ENCODE assay signal across 20 cellular contexts in the genomic region with DNA sequence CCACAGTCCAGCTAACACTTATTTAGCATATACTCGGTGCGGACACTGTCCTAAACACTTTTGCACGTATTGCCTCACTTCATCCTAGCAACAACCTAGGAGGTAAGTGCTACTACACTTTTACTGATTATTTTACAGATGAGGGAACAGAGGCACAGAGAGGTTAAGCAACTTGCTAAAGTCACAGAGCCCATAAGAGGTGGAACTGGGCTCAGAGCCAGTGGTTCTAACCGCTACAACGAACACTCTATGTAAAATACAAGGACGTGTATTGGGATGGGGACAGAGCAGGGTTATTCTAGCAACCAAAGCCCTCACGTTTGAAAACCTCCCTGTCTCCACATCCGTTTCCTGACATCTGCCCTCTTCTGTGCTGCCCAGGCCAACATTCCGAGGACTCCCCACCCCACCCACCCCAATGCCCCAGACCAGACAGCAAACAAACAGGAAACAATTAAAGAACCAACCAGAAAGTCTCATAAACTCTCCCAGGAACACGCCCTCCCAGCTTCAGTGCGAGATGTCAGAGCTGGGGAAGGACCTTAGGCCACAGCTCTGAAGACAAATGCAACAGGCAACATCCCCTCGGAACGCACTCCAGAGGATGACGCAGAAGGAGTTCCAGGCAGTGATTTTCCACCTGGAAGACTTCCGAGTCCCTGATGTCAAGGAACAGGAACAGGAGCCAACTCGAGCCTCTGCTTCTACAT. TPM values are rescaled to one million over a fixed set of nuclear protein-coding genes. Genes with fewer than 3 reads are reported as not detected.
DNase-seq lines count a peak whose midpoint lies in the region; ATAC-seq, FAIRE-seq and TF ChIP-seq lines count a peak whose summit lies in the region.
"Had no signal": no experiment of that assay in that cellular context is flagged by ENCODE, and none has a peak within 500 bp of the region (broad histone marks: within the 10 kb centered on the region; RNA-seq: fewer than 3 reads in every experiment).

No MANE protein-coding gene starts in this region.

- H3K4me1 ChIP-seq in GM23248 (ENCODE audit: insufficient read depth) (0 out of 2 replicates have a peak, but pooled peaks cover 3% of the 10 kb centered on the region), HepG2 (ENCODE audit: insufficient read depth, low read length) (no peaks in the 10 kb centered on the region), suprapubic skin (peaks cover 7% of the 10 kb centered on the region), colonic mucosa (no peaks in the 10 kb centered on the region)
- H3K4me1 ChIP-seq: ascending aorta, left ventricle myocardium inferior had no signal

- TF ChIP-seq CTCF in cardiac fibroblast (IDR thresholded peaks at IDR 0.05; ENCODE audit: low read depth, low read length) (no peak), HepG2 (CRISPR knock-in tag; IDR thresholded peaks at IDR 0.05) (no peak), suprapubic skin (IDR thresholded peaks at IDR 0.05) (no peak), colonic mucosa (IDR thresholded peaks at IDR 0.05) (no peak)

- no peaks in the 10 kb centered on the region for H3F3A ChIP-seq in GM23248 (ENCODE audit: insufficient read depth)

- in situ Hi-C loops in GM23248 (cut with MboI) = no loop called here
- in situ Hi-C loops in HepG2 (cut with HindIII; ENCODE audit: extremely low pct_ligation_motif_present, low pct_unique_long_range_greater_than_20kb) = no loop called here

- H2AFZ ChIP-seq in GM23248 = no peak overlapping the region
- no peak overlapping the region for H2AFZ ChIP-seq in HepG2 (ENCODE audit: low read length)

- BruUV-seq in HepG2 (replicated peaks; lab: Mats Ljungman, UMichigan) = no TSS peak

- ATAC-seq in HepG2 = no peak
- ATAC-seq: naive thymus-derived CD4-positive, alpha-beta T cell; stimulated activated effector memory CD8-positive, alpha-beta T cell treated with anti-CD3 and anti-CD28 coated beads, Interleukin-12 subunit alpha, Interleukin-12 subunit beta, amount 100 ng/mL, for 72 hours had no signal

- no peak for FAIRE-seq in HepG2 (lab: Jason Lieb, UNC)
- FAIRE-seq: urothelium cell line had no signal

- no peak overlapping the region for H3K9ac ChIP-seq in GM23248
- no peak overlapping the region for H3K9ac ChIP-seq in HepG2 (ENCODE audit: insufficient read depth, low read depth, low read length)
- no peak overlapping the region for H3K9ac ChIP-seq in colonic mucosa (ENCODE audit: low read depth in 2 of 2, low read length in 2 of 2)

- no peak overlapping the region for H3K4me3 ChIP-seq in GM23248
- no peak overlapping the region for H3K4me3 ChIP-seq in cardiac fibroblast (replicated peaks in 1 of 2; ENCODE audit: low read depth in 2 of 2, low read length in 2 of 2)
- H3K4me3 ChIP-seq in HepG2 (replicated peaks in 1 of 3; ENCODE audit: insufficient read depth in 1 of 3, low read depth in 2 of 3, low read length in 3 of 3) = no peak overlapping the region
- no peak overlapping the region for H3K4me3 ChIP-seq in suprapubic skin
- no peak overlapping the region for H3K4me3 ChIP-seq in colonic mucosa
- H3K4me3 ChIP-seq: ascending aorta, left ventricle myocardium inferior, right atrium auricular region had no signal

- H3K79me2 ChIP-seq in GM23248 (ENCODE audit: insufficient read depth) = no peaks in the 10 kb centered on the region
- no peaks in the 10 kb centered on the region for H3K79me2 ChIP-seq in HepG2 (ENCODE audit: insufficient read depth, low read length)

- no peak for TF ChIP-seq POLR2A in HepG2 (IDR thresholded peaks at IDR 0.05; ENCODE audit: insufficient read depth in 1 of 2, low read depth in 2 of 2, low read length in 2 of 2)
- TF ChIP-seq POLR2A in suprapubic skin (IDR thresholded peaks at IDR 0.05) = no peak

- H3K27me3 ChIP-seq in GM23248 (replicated peaks; ENCODE audit: insufficient read depth) (no peaks in the 10 kb centered on the region), HepG2 (ENCODE audit: control insufficient read depth in 1 of 2, insufficient read depth in 2 of 2, low read length in 2 of 2) (peaks cover 7 to 36% of the 10 kb centered on the region in 2 experiments; a peak in 4 of 5 replicates), suprapubic skin (peaks cover 2% of the 10 kb centered on the region), colonic mucosa (no peaks in the 10 kb centered on the region)
- H3K27me3 ChIP-seq: ascending aorta, right atrium auricular region had no signal

- H4K20me1 ChIP-seq in GM23248 (ENCODE audit: insufficient read depth) = no peaks in the 10 kb centered on the region
- no peaks in the 10 kb centered on the region for H4K20me1 ChIP-seq in HepG2 (ENCODE audit: insufficient read depth, low read length)

- H3K9me2 ChIP-seq in GM23248 (ENCODE audit: insufficient read depth) = no peaks in the 10 kb centered on the region

- POLR2A ChIA-PET in HepG2 (lab: Yijun Ruan, JAX) = no interaction called here

- no peak for TF ChIP-seq RAD21 in HepG2 (CRISPR knock-in tag; IDR thresholded peaks at IDR 0.05)

- H3K9me3 ChIP-seq in GM23248 (ENCODE audit: low read depth) (no peaks in the 10 kb centered on the region), HepG2 (ENCODE audit: low read length) (no peaks in the 10 kb centered on the region), suprapubic skin (no peaks in the 10 kb centered on the region), colonic mucosa (no peaks in the 10 kb centered on the region)
- H3K9me3 ChIP-seq: ascending aorta, left ventricle myocardium inferior, right atrium auricular region had no signal

- DNase-seq in GM23248 = peak; percentile 66
- peak; percentile 62 to 63 for DNase-seq in cardiac fibroblast (ENCODE audit: low read depth in 2 of 2)
- DNase-seq in HepG2 (ENCODE audit: low spot score) = no peak
- DNase-seq in suprapubic skin (ENCODE audit: low spot score in 2 of 2) = no peak
- no peak for DNase-seq in SW 1271 (lab: John Stamatoyannopoulos, UW)
- DNase-seq in UCSD-AML1 (lab: John Stamatoyannopoulos, UW; ENCODE audit: unreplicated experiment) = no peak
- DNase-seq in amygdala (lab: John Stamatoyannopoulos, UW) = no peak
- no peak for DNase-seq in colonic mucosa
- DNase-seq: activated CD4-positive, CD25-positive, alpha-beta regulatory T cell; activated effector memory CD4-positive, alpha-beta T cell treated with anti-CD3 and anti-CD28 coated beads, Interleukin-2, amount 50 U/mL, for 16 hours; erythroblast; left ventricle myocardium inferior; naive thymus-derived CD4-positive, alpha-beta T cell; NCI-H187 treated with DMSO at 0.1 percent for 48 hours; NCI-H526 treated with DMSO at 0.1 percent for 48 hours had no signal

- H3K27ac ChIP-seq in GM23248 (no peak overlapping the region), HepG2 (ENCODE audit: extremely low read length, insufficient read depth, low read length) (no peak overlapping the region), suprapubic skin (peak overlapping the region; percentile 3), colonic mucosa (no peak overlapping the region)
- H3K27ac ChIP-seq: ascending aorta, left ventricle myocardium inferior had no signal

- no peaks in the 10 kb centered on the region for H3K36me3 ChIP-seq in GM23248 (ENCODE audit: low read depth)
- no peaks in the 10 kb centered on the region for H3K36me3 ChIP-seq in HepG2 (replicated peaks in 1 of 2; ENCODE audit: control insufficient read depth in 1 of 2, insufficient read depth in 2 of 2, low read length in 2 of 2)
- no peaks in the 10 kb centered on the region for H3K36me3 ChIP-seq in suprapubic skin
- H3K36me3 ChIP-seq in colonic mucosa = no peaks in the 10 kb centered on the region
- H3K36me3 ChIP-seq: ascending aorta, left ventricle myocardium inferior, right atrium auricular region had no signal

- H3K4me2 ChIP-seq in GM23248 (ENCODE audit: unreplicated experiment) (no peak overlapping the region), HepG2 (ENCODE audit: low read depth, low read length) (no peak overlapping the region)

- TF ChIP-seq EP300 in HepG2 (IDR thresholded peaks at IDR 0.05; ENCODE audit: low read depth in 2 of 2, low read length in 2 of 2) = no peak
- TF ChIP-seq EP300 in HepG2 (CRISPR knock-in tag; IDR thresholded peaks at IDR 0.05; ENCODE audit: borderline replicate concordance) = no peak
- TF ChIP-seq EP300 in suprapubic skin (IDR thresholded peaks at IDR 0.05) = no peak

- intact Hi-C loops in HepG2 (cut with micrococcal nuclease; ENCODE audit: unreplicated experiment) = no loop called here
- intact Hi-C loops in colonic mucosa (cut with DNase I) = no loop called here

- CTCF ChIA-PET in HepG2 (lab: Yijun Ruan, JAX; ENCODE audit: low intra/inter-chr PET ratio, low total read pairs) = no interaction called here

- WGBS in GM23248 (ENCODE audit: low coverage in 1 of 2, low lambda C conversion rate in 2 of 2, missing lambda C conversion rate in 2 of 2), 2 experiments = 31 to 36% methylated on average over 15 to 16 of the region's 16 CpGs
- 21% methylated on average over 9 of the region's 16 CpGs for WGBS in HepG2 (ENCODE audit: low lambda C conversion rate)
- 46% methylated on average over 16 of the region's 16 CpGs for WGBS in suprapubic skin

RNA-seq across cellular contexts. Expression of a gene that starts 41.1 kb away (rescaled TPM):
- total RNA-seq in GM23248 (2014; rRNA removed; shearing (Covaris generic)) = 0.22 and 1.0 TPM in 2 replicates
- polyA plus RNA-seq in GM23248 (2016; fragmentation: Nextera tagmentation; extraction: Ambion mirVana) = 0.25 and 0.61 TPM in 2 replicates
- not detected in 2 replicates for total RNA-seq in HepG2 (2016; rRNA removed; fragmentation: Illumina TruSeq; extraction: Trizol)
- not detected in 2 replicates for total RNA-seq in HepG2 (2016; cell fraction: cytosol; rRNA removed; fragmentation: Illumina TruSeq; extraction: Trizol; ENCODE audit: low read depth)
- not detected in 2 replicates for total RNA-seq in HepG2 (2016; cell fraction: insoluble cytoplasmic fraction; rRNA removed; fragmentation: Illumina TruSeq; extraction: Trizol)
- total RNA-seq in HepG2 (2016; cell fraction: membrane; rRNA removed; fragmentation: Illumina TruSeq; extraction: Trizol) = not detected in 2 replicates
- not detected in 2 replicates for total RNA-seq in HepG2 (2016; cell fraction: nucleus; rRNA removed; fragmentation: Illumina TruSeq; extraction: Trizol)
- polyA plus RNA-seq in HepG2 (2011; rRNA removed) = 0.03 TPM in 1 of 2 replicates, not detected in the other
- polyA plus RNA-seq in HepG2 (2011; cell fraction: cytosol; rRNA removed) = not detected in 2 replicates
- 0.10 TPM in 1 of 2 replicates, not detected in the other for polyA plus RNA-seq in HepG2 (2011; cell fraction: nucleus; rRNA removed)
- polyA plus RNA-seq in HepG2 (2012) = 0.04 TPM in 1 of 2 replicates, not detected in the other
- polyA plus RNA-seq in HepG2 (2016; cell fraction: cytosol; fragmentation: Illumina TruSeq; extraction: Trizol; ENCODE audit: low read depth) = not detected in 2 replicates
- not detected in 2 replicates for polyA plus RNA-seq in HepG2 (2016; cell fraction: insoluble cytoplasmic fraction; fragmentation: Illumina TruSeq; extraction: Trizol; ENCODE audit: low read depth)
- polyA plus RNA-seq in HepG2 (2016; cell fraction: membrane; fragmentation: Illumina TruSeq; extraction: Trizol; ENCODE audit: low read depth) = not detected in 2 replicates
- polyA plus RNA-seq in HepG2 (2016; cell fraction: nucleus; fragmentation: Illumina TruSeq; extraction: Trizol; ENCODE audit: insufficient read depth, low read depth) = not detected in 2 replicates
- polyA minus RNA-seq in HepG2 (2011; rRNA and poly(A)+ RNA removed; ENCODE audit: low replicate concordance) = not detected in 2 replicates
- not detected in 2 replicates for polyA minus RNA-seq in HepG2 (2011; cell fraction: cytosol; rRNA and poly(A)+ RNA removed)
- polyA minus RNA-seq in HepG2 (2011; cell fraction: nucleus; rRNA and poly(A)+ RNA removed) = not detected in 2 replicates
- 1 to 10 TPM in 1 of 4 donors, under 1 TPM in 3; 0.34 to 1.5 (median 0.59) TPM for total RNA-seq in suprapubic skin
- total RNA-seq in colonic mucosa = under 1 TPM in 1 of 2 donors, not detected in 1; 0.16 TPM
- total RNA-seq: ascending aorta; naive thymus-derived CD4-positive, alpha-beta T cell had no signal
- polyA plus RNA-seq: CD14-positive monocyte; naive thymus-derived CD4-positive, alpha-beta T cell had no signal

Comparison
In these comparisons a context has a peak if more than half of its experiments do, and no peak if none do; other contexts are left out.
1. DNase-seq: peak in GM23248 (single experiment) and cardiac fibroblast (2 of 2); none in HepG2 (single experiment), suprapubic skin (0 of 2), SW 1271 (0 of 2), UCSD-AML1 (single experiment), amygdala (0 of 56) and colonic mucosa (single experiment).